17 cellular contexts compared by ENCODE assay signal in the genomic region with DNA sequence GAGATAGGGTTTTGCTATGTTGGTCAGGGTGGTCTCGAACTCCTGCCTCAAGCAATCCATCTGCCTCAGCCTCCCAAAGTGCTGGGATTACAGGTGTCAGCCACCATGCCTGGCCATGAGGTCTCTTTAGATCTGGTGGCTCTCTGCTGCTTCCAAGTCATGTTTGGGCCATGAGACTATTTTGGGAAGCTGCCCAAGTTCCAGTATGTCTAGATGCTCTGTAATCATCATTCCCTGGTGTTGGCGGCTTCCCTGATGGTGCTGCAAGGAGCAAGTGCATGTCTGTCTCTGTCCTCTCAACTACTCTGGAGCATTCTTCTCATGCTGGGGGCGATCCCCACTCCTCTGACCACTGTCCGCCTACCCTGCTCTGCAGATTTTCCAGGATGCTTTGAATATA. TPM values are rescaled to one million over a fixed set of nuclear protein-coding genes. Genes with fewer than 3 reads are reported as not detected.
A peak's percentile ranks its signal among the peaks of the same experiment; 100 is the strongest.
DNase-seq lines count a peak whose midpoint lies in the region; ATAC-seq and TF ChIP-seq lines count a peak whose summit lies in the region.
"Had no signal": no experiment of that assay in that cellular context is flagged by ENCODE, and none has a peak within 500 bp of the region (broad histone marks: within the 10 kb centered on the region; RNA-seq: fewer than 3 reads in every experiment).

No MANE protein-coding gene starts in this region.

- no peaks in the 10 kb centered on the region for H4K20me1 ChIP-seq in SK-N-SH (ENCODE audit: insufficient read depth)
- H4K20me1 ChIP-seq: BLaER1 had no signal

- TF ChIP-seq CTCF in SK-N-SH (IDR thresholded peaks at IDR 0.05) (no peak), VCaP (conservative IDR thresholded peaks at IDR 0.05) (no peak), left ventricle myocardium inferior (IDR thresholded peaks at IDR 0.05; ENCODE audit: borderline replicate concordance) (no peak)

- no peaks in the 10 kb centered on the region for H3K9me2 ChIP-seq in SK-N-SH

- WGBS in SK-N-SH (ENCODE audit: low lambda C conversion rate), result 89% methylated on average over 3 of the region's 4 CpGs

- H3K27me3 ChIP-seq in SK-N-SH (ENCODE audit: insufficient read depth) (no peaks in the 10 kb centered on the region), left ventricle myocardium inferior (ENCODE audit: low read depth) (no peaks in the 10 kb centered on the region)

- no peaks in the 10 kb centered on the region for H3F3A ChIP-seq in SK-N-SH (replicated peaks; ENCODE audit: insufficient read depth)

- POLR2A ChIA-PET in SK-N-SH (lab: Yijun Ruan, JAX), result no interaction called here

- ATAC-seq in SK-N-SH treated with all-trans-retinoic acid at 6 μM for 48 hours, result no peak
- ATAC-seq: GM12878 had no signal

- H3K4me3 ChIP-seq in SK-N-SH (ENCODE audit: low read depth in 2 of 2, low read length in 1 of 2) (no peak overlapping the region), left ventricle myocardium inferior (no peak overlapping the region)
- H3K4me3 ChIP-seq: BLaER1, GM12878, GM23338 had no signal

- no peak overlapping the region for H3K4me2 ChIP-seq in SK-N-SH
- H3K4me2 ChIP-seq: BLaER1, GM23338 had no signal

- H3K27ac ChIP-seq in SK-N-SH (ENCODE audit: low read depth in 2 of 2, low read length in 1 of 2) (no peak overlapping the region), VCaP (peak overlapping the region; percentile 55), left ventricle myocardium inferior (replicated peaks) (peak overlapping the region; percentile 46)
- H3K27ac ChIP-seq: 22Rv1, BLaER1 had no signal

- CTCF ChIA-PET in SK-N-SH (lab: Yijun Ruan, JAX), result no interaction called here

- intact Hi-C loops in left ventricle myocardium inferior (cut with micrococcal nuclease), result no loop called here

- peaks cover 0 to 3% of the 10 kb centered on the region in 2 experiments; a peak in 1 of 4 replicates for H3K4me1 ChIP-seq in SK-N-SH (ENCODE audit: control insufficient read depth in 1 of 2, insufficient read depth in 2 of 2, low read depth in 1 of 2, low read length in 1 of 2)
- peaks cover 8% of the 10 kb centered on the region for H3K4me1 ChIP-seq in left ventricle myocardium inferior
- H3K4me1 ChIP-seq: BLaER1 had no signal

- no peaks in the 10 kb centered on the region for H3K79me2 ChIP-seq in SK-N-SH (ENCODE audit: insufficient read depth)

- H3K36me3 ChIP-seq in SK-N-SH (replicated peaks in 1 of 2; ENCODE audit: control insufficient read depth in 1 of 2, insufficient read depth in 2 of 2, low read length in 1 of 2) (no peaks in the 10 kb centered on the region), left ventricle myocardium inferior (no peaks in the 10 kb centered on the region)
- H3K36me3 ChIP-seq: BLaER1 had no signal

- peak; percentile 4 for DNase-seq in SK-N-SH
- no peak for DNase-seq in left ventricle myocardium inferior
- no peak for DNase-seq in GF-D8 (lab: John Stamatoyannopoulos, UW)
- DNase-seq in activated CD4-positive, alpha-beta T cell treated with anti-CD3 and anti-CD28 coated beads for 1 hour, result no peak
- DNase-seq in NK-92 treated with Interleukin-12 subunit alpha and Interleukin-12 subunit beta, amount 100 ng/mL, for 24 hours (lab: John Stamatoyannopoulos, UW), result no peak
- DNase-seq: AML-193; CD4-positive, CD25-positive, alpha-beta regulatory T cell had no signal

- H2AFZ ChIP-seq in SK-N-SH (ENCODE audit: low read depth), result no peak overlapping the region
- H2AFZ ChIP-seq: GM23338 had no signal

- H3K9me3 ChIP-seq in SK-N-SH (no peaks in the 10 kb centered on the region), left ventricle myocardium inferior (replicated peaks) (no peaks in the 10 kb centered on the region)
- H3K9me3 ChIP-seq: BLaER1 had no signal

- TF ChIP-seq RAD21 in SK-N-SH (IDR thresholded peaks at IDR 0.05; ENCODE audit: low read length), result no peak

- TF ChIP-seq EP300 in SK-N-SH (IDR thresholded peaks at IDR 0.05; ENCODE audit: borderline replicate concordance in 1 of 2, low read depth in 1 of 2, low read length in 1 of 2), result no peak

- H3K9ac ChIP-seq in SK-N-SH, result no peak overlapping the region
- H3K9ac ChIP-seq: BLaER1 had no signal

TF ChIP-seq in SK-N-SH, 30 proteins besides CTCF, POLR2A, EP300 and RAD21 (continues in another document):
- TF ChIP-seq SIN3A (IDR thresholded peaks at IDR 0.05; ENCODE audit: borderline replicate concordance, low read depth, low read length) (no peak), EZH2phosphoT487 (IDR thresholded peaks at IDR 0.05; ENCODE audit: borderline replicate concordance, low read depth) (no peak), GABPA (IDR thresholded peaks at IDR 0.05; ENCODE audit: low read depth) (no peak), RXRA (IDR thresholded peaks at IDR 0.05; ENCODE audit: borderline replicate concordance, low read depth) (no peak)
- TF ChIP-seq, protein P1, sequence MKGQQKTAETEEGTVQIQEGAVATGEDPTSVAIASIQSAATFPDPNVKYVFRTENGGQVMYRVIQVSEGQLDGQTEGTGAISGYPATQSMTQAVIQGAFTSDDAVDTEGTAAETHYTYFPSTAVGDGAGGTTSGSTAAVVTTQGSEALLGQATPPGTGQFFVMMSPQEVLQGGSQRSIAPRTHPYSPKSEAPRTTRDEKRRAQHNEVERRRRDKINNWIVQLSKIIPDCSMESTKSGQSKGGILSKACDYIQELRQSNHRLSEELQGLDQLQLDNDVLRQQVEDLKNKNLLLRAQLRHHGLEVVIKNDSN (IDR thresholded peaks at IDR 0.05; ENCODE audit: borderline replicate concordance, low read depth), result no peak
- TF ChIP-seq, protein P2, sequence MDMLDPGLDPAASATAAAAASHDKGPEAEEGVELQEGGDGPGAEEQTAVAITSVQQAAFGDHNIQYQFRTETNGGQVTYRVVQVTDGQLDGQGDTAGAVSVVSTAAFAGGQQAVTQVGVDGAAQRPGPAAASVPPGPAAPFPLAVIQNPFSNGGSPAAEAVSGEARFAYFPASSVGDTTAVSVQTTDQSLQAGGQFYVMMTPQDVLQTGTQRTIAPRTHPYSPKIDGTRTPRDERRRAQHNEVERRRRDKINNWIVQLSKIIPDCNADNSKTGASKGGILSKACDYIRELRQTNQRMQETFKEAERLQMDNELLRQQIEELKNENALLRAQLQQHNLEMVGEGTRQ (IDR thresholded peaks at IDR 0.05; ENCODE audit: borderline replicate concordance, low read depth, low read length), result no peak

TF ChIP-seq in SK-N-SH treated with all-trans-retinoic acid at 6 μM for 48 hours, 23 proteins besides CTCF, POLR2A, EP300 and RAD21 (continues in another document):
- TF ChIP-seq PPARA (CRISPR knock-in tag; IDR thresholded peaks at IDR 0.05; ENCODE audit: borderline replicate concordance), result no peak
- TF ChIP-seq ZNF70 (CRISPR knock-in tag; IDR thresholded peaks at IDR 0.05), result no peak
- TF ChIP-seq PATZ1 (CRISPR knock-in tag; IDR thresholded peaks at IDR 0.05; ENCODE audit: borderline replicate concordance), result no peak
- TF ChIP-seq TCF4 (CRISPR knock-in tag; IDR thresholded peaks at IDR 0.05; ENCODE audit: borderline replicate concordance), result no peak
- TF ChIP-seq ZFP3 (CRISPR knock-in tag; IDR thresholded peaks at IDR 0.05), result no peak
- TF ChIP-seq, protein P3, sequence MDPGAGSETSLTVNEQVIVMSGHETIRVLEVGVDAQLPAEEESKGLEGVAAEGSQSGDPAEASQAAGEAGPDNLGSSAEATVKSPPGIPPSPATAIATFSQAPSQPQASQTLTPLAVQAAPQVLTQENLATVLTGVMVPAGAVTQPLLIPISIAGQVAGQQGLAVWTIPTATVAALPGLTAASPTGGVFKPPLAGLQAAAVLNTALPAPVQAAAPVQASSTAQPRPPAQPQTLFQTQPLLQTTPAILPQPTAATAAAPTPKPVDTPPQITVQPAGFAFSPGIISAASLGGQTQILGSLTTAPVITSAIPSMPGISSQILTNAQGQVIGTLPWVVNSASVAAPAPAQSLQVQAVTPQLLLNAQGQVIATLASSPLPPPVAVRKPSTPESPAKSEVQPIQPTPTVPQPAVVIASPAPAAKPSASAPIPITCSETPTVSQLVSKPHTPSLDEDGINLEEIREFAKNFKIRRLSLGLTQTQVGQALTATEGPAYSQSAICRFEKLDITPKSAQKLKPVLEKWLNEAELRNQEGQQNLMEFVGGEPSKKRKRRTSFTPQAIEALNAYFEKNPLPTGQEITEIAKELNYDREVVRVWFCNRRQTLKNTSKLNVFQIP (CRISPR knock-in tag; IDR thresholded peaks at IDR 0.05; ENCODE audit: borderline replicate concordance, low read depth), result no peak
- TF ChIP-seq ISL1 (CRISPR knock-in tag; IDR thresholded peaks at IDR 0.05), result no peak
- no peak for TF ChIP-seq GLIS3 (CRISPR knock-in tag; IDR thresholded peaks at IDR 0.05)
- TF ChIP-seq BACH2 (CRISPR knock-in tag; IDR thresholded peaks at IDR 0.05; ENCODE audit: borderline replicate concordance), result no peak
- no peak for TF ChIP-seq RARB (CRISPR knock-in tag; IDR thresholded peaks at IDR 0.05)

RNA-seq across cellular contexts. Expression of gene ODF4, which starts 6.4 kb away (rescaled TPM):
- polyA plus RNA-seq in SK-N-SH (2012; rRNA removed), result not detected in 2 replicates
- not detected in 2 replicates for polyA plus RNA-seq in SK-N-SH (2012; cell fraction: cytosol; rRNA removed)
- not detected in 2 replicates for polyA plus RNA-seq in SK-N-SH (2012; cell fraction: nucleus; rRNA removed)
- total RNA-seq in left ventricle myocardium inferior, result not detected
- total RNA-seq: A673; CD4-positive, CD25-positive, alpha-beta regulatory T cell; GM12878; GM23338; H7; HT1080 had no signal
- polyA plus RNA-seq: CD4-positive, CD25-positive, alpha-beta regulatory T cell; GM12878; GM23338; IgD-negative memory B cell had no signal

RNA-seq across cellular contexts. Expression of gene ARHGEF15, which starts 23.2 kb away (rescaled TPM):
- not detected in 2 replicates for polyA plus RNA-seq in SK-N-SH (2012; rRNA removed)
- polyA plus RNA-seq in SK-N-SH (2012; cell fraction: cytosol; rRNA removed), result 0.01 TPM in 1 of 2 replicates, not detected in the other
- 0.05 TPM in 1 of 2 replicates, not detected in the other for polyA plus RNA-seq in SK-N-SH (2012; cell fraction: nucleus; rRNA removed)
- total RNA-seq in left ventricle myocardium inferior, result 19.4 TPM
- total RNA-seq: A673; CD4-positive, CD25-positive, alpha-beta regulatory T cell; GM12878 had no signal
- polyA plus RNA-seq: CD4-positive, CD25-positive, alpha-beta regulatory T cell; GM12878; IgD-negative memory B cell had no signal

RNA-seq across cellular contexts. Expression of gene SLC25A35, which starts 38.1 kb away (rescaled TPM):
- 4.1 and 5.6 TPM in 2 replicates for polyA plus RNA-seq in SK-N-SH (2012; rRNA removed)
- polyA plus RNA-seq in SK-N-SH (2012; cell fraction: cytosol; rRNA removed), result 1.8 and 2.2 TPM in 2 replicates
- polyA plus RNA-seq in SK-N-SH (2012; cell fraction: nucleus; rRNA removed), result 23.5 and 27.7 TPM in 2 replicates
- 1.3 TPM for total RNA-seq in left ventricle myocardium inferior

RNA-seq across cellular contexts. Expression of gene RANGRF, which starts 44.8 kb away (rescaled TPM):
- 47.3 and 55.9 TPM in 2 replicates for polyA plus RNA-seq in SK-N-SH (2012; rRNA removed)
- polyA plus RNA-seq in SK-N-SH (2012; cell fraction: cytosol; rRNA removed), result 32.3 and 39.9 TPM in 2 replicates
- polyA plus RNA-seq in SK-N-SH (2012; cell fraction: nucleus; rRNA removed), result 65.4 and 76.4 TPM in 2 replicates
- total RNA-seq in left ventricle myocardium inferior, result 25.6 TPM

Comparison
In these comparisons a context has a peak if more than half of its experiments do, and no peak if none do; other contexts are left out.
1. H3K27ac ChIP-seq: peak in VCaP (single experiment) and left ventricle myocardium inferior (single experiment); none in SK-N-SH (0 of 2).